Comparison of ENCODE assay signal across 9 cellular contexts in the genomic region with DNA sequence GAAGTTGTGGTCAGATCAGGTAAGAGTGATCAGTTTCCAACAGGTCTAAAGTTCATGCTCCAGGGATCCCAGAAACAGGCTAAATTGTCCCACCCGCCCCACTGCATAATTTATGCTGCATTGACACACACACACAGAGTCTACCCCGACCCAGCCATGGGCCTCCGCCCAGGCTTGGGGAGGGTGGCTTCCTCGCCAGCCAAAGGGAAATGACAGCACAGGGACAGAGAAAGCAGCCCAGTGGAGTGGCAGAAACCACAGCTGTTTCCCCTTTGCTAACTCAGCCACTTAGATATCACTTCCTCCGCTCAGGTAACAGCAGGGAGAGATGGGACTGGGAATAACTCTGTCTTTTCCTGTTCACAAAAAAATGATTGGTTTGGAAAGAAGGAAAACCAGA. TPM values are rescaled to one million over a fixed set of nuclear protein-coding genes. Genes with fewer than 3 reads are reported as not detected.
DNase-seq lines count a peak whose midpoint lies in the region; ATAC-seq, FAIRE-seq and TF ChIP-seq lines count a peak whose summit lies in the region.
"Had no signal": no experiment of that assay in that cellular context is flagged by ENCODE, and none has a peak within 500 bp of the region (broad histone marks: within the 10 kb centered on the region; RNA-seq: fewer than 3 reads in every experiment).

No MANE protein-coding gene starts in this region.

- FAIRE-seq in D721Med (lab: Jason Lieb, UNC), result no peak

- no peak for TF ChIP-seq POLR2A in tibial nerve (IDR thresholded peaks at IDR 0.05)

- TF ChIP-seq CTCF in tibial nerve (IDR thresholded peaks at IDR 0.05) (no peak), D721Med (IDR thresholded peaks at IDR 0.05; ENCODE audit: insufficient read depth, missing control alignments) (no peak)

- peak overlapping the region in 3 of 4 donors; percentile 16 to 65 (median 30) for H3K27ac ChIP-seq in tibial nerve

- intact Hi-C loops in left ventricle myocardium superior (cut with micrococcal nuclease), result no loop called here

- ATAC-seq in left ventricle myocardium superior (peak; percentile 19), SK-N-SH treated with all-trans-retinoic acid at 6 μM for 48 hours (no peak)
- ATAC-seq: body of pancreas had no signal

- no peaks in the 10 kb centered on the region for H3K9me3 ChIP-seq in tibial nerve
- H3K9me3 ChIP-seq: body of pancreas had no signal

- DNase-seq in activated gamma-delta T cell treated with Interleukin-2 at 50 U/mL for 16 hours (peak; percentile 15), activated gamma-delta T cell (lab: John Stamatoyannopoulos, UW) (no peak), left ventricle myocardium superior (peak; percentile 55), tibial nerve (ENCODE audit: low spot score in 2 of 2) (no peak), kidney tubule cell (ENCODE audit: low spot score) (no peak), D721Med (ENCODE audit: insufficient read length, low spot score) (no peak)
- peak; percentile 20 to 23 for DNase-seq in activated CD4-positive, alpha-beta T cell treated with anti-CD3 and anti-CD28 coated beads for 4 hours

- no peaks in the 10 kb centered on the region for H3K36me3 ChIP-seq in tibial nerve

- peaks cover 0 to 74% (median 51%) of the 10 kb centered on the region in 4 donors for H3K4me1 ChIP-seq in tibial nerve

- H3K4me3 ChIP-seq in tibial nerve, result no peak overlapping the region
- H3K4me3 ChIP-seq: body of pancreas had no signal

- no peaks in the 10 kb centered on the region for H3K27me3 ChIP-seq in tibial nerve
- H3K27me3 ChIP-seq: body of pancreas had no signal

- WGBS in tibial nerve, 2 donors, result 50 to 57% methylated on average over 5 of the region's 5 CpGs

- peak; percentile 17 to 27 for TF ChIP-seq EP300 in tibial nerve (IDR thresholded peaks at IDR 0.05)

TF ChIP-seq in SK-N-SH treated with all-trans-retinoic acid at 6 μM for 48 hours, 23 proteins besides CTCF, POLR2A, EP300 and RAD21:
- no peak for TF ChIP-seq TSHZ2 (CRISPR knock-in tag; IDR thresholded peaks at IDR 0.05)
- TF ChIP-seq OSR1 (CRISPR knock-in tag; IDR thresholded peaks at IDR 0.05), result no peak
- TF ChIP-seq ESRRG (CRISPR knock-in tag; IDR thresholded peaks at IDR 0.05), result no peak
- no peak for TF ChIP-seq TOX (CRISPR knock-in tag; IDR thresholded peaks at IDR 0.05; ENCODE audit: borderline replicate concordance)
- TF ChIP-seq, protein P1, sequence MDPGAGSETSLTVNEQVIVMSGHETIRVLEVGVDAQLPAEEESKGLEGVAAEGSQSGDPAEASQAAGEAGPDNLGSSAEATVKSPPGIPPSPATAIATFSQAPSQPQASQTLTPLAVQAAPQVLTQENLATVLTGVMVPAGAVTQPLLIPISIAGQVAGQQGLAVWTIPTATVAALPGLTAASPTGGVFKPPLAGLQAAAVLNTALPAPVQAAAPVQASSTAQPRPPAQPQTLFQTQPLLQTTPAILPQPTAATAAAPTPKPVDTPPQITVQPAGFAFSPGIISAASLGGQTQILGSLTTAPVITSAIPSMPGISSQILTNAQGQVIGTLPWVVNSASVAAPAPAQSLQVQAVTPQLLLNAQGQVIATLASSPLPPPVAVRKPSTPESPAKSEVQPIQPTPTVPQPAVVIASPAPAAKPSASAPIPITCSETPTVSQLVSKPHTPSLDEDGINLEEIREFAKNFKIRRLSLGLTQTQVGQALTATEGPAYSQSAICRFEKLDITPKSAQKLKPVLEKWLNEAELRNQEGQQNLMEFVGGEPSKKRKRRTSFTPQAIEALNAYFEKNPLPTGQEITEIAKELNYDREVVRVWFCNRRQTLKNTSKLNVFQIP (CRISPR knock-in tag; IDR thresholded peaks at IDR 0.05; ENCODE audit: borderline replicate concordance, low read depth), result no peak
- TF ChIP-seq PPARA (CRISPR knock-in tag; IDR thresholded peaks at IDR 0.05; ENCODE audit: borderline replicate concordance), result no peak
- no peak for TF ChIP-seq BACH2 (CRISPR knock-in tag; IDR thresholded peaks at IDR 0.05; ENCODE audit: borderline replicate concordance)
- TF ChIP-seq, protein P2, sequence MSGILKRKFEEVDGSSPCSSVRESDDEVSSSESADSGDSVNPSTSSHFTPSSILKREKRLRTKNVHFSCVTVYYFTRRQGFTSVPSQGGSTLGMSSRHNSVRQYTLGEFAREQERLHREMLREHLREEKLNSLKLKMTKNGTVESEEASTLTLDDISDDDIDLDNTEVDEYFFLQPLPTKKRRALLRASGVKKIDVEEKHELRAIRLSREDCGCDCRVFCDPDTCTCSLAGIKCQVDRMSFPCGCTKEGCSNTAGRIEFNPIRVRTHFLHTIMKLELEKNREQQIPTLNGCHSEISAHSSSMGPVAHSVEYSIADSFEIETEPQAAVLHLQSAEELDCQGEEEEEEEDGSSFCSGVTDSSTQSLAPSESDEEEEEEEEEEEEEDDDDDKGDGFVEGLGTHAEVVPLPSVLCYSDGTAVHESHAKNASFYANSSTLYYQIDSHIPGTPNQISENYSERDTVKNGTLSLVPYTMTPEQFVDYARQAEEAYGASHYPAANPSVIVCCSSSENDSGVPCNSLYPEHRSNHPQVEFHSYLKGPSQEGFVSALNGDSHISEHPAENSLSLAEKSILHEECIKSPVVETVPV (CRISPR knock-in tag; IDR thresholded peaks at IDR 0.05), result no peak
- TF ChIP-seq RARB (CRISPR knock-in tag; IDR thresholded peaks at IDR 0.05), result no peak
TF ChIP-seq in SK-N-SH treated with all-trans-retinoic acid at 6 μM for 48 hours: peak in this region for 0.

RNA-seq across cellular contexts. Expression of gene SH3PXD2A, which starts 9.4 kb away (rescaled TPM):
- total RNA-seq in left ventricle myocardium superior (28.6 TPM), tibial nerve (100 to 1,000 TPM; 128 to 154 (median 136) TPM)

Comparison
In these comparisons a context has a peak if more than half of its experiments do, and no peak if none do; other contexts are left out.
1. DNase-seq: peak in activated gamma-delta T cell treated with Interleukin-2 at 50 U/mL for 16 hours (single experiment), activated CD4-positive, alpha-beta T cell treated with anti-CD3 and anti-CD28 coated beads for 4 hours (2 of 2) and left ventricle myocardium superior (single experiment); none in activated gamma-delta T cell (single experiment), tibial nerve (0 of 2), kidney tubule cell (single experiment) and D721Med (single experiment).